Comparison of ENCODE assay signal across 9 cellular contexts in genomic region chr1:27557596-27558340, GRCh38. TPM values are rescaled to one million over a fixed set of nuclear protein-coding genes. Genes with fewer than 3 reads are reported as not detected.
A peak's percentile ranks its signal among the peaks of the same experiment; 100 is the strongest.
DNase-seq lines count a peak whose midpoint lies in the region; ATAC-seq, FAIRE-seq and TF ChIP-seq lines count a peak whose summit lies in the region.
"Had no signal": no experiment of that assay in that cellular context is flagged by ENCODE, and none has a peak within 500 bp of the region (broad histone marks: within the 10 kb centered on the region; RNA-seq: fewer than 3 reads in every experiment).

No MANE protein-coding gene starts in this region.

- H3K9me3 Mint-ChIP-seq in activated CD8-positive, alpha-beta memory T cell treated with anti-CD3 and anti-CD28 coated beads, Interleukin-2, amount 10 ng/mL, durations not matched to agents 7 days and 5 days (ENCODE audit: low read depth), result no peaks in the 10 kb centered on the region
- no peaks in the 10 kb centered on the region for H3K9me3 Mint-ChIP-seq in type B pancreatic cell
- H3K9me3 Mint-ChIP-seq: central memory CD8-positive, alpha-beta T cell had no signal

- H3K27ac Mint-ChIP-seq in activated CD8-positive, alpha-beta memory T cell treated with anti-CD3 and anti-CD28 coated beads, Interleukin-2, amount 10 ng/mL, durations not matched to agents 7 days and 5 days, result peak overlapping the region; percentile 30
- peak overlapping the region; percentile 98 for H3K27ac Mint-ChIP-seq in type B pancreatic cell

- peak overlapping the region; percentile 63 for H3K27ac ChIP-seq in mesodermal cell (ENCODE audit: low read depth, low read length, severe bottlenecking)

- peaks cover 27% of the 10 kb centered on the region for H3K4me1 Mint-ChIP-seq in activated CD8-positive, alpha-beta memory T cell treated with anti-CD3 and anti-CD28 coated beads, Interleukin-2, amount 10 ng/mL, durations not matched to agents 7 days and 5 days
- H3K4me1 Mint-ChIP-seq in type B pancreatic cell (ENCODE audit: unreplicated experiment), result peaks cover 61% of the 10 kb centered on the region

- TF ChIP-seq CTCF in bronchial epithelial cell (IDR thresholded peaks at IDR 0.05; ENCODE audit: insufficient read depth, low read length, severe bottlenecking) (no peak), type B pancreatic cell (conservative IDR thresholded peaks at IDR 0.05) (no peak)

- peaks cover 24% of the 10 kb centered on the region for H3K36me3 ChIP-seq in bronchial epithelial cell (ENCODE audit: control insufficient read depth, insufficient read depth, low read length)
- H3K36me3 ChIP-seq in mesodermal cell (ENCODE audit: control insufficient read depth, insufficient read depth, low read length), result peaks cover 46% of the 10 kb centered on the region

- H3K4me3 ChIP-seq in bronchial epithelial cell (ENCODE audit: low read depth, low read length) (no peak overlapping the region), mesodermal cell (ENCODE audit: extremely low read depth, insufficient read depth, low read length, poor library complexity, severe bottlenecking) (no peak overlapping the region)

- H3K36me3 Mint-ChIP-seq in activated CD8-positive, alpha-beta memory T cell treated with anti-CD3 and anti-CD28 coated beads, Interleukin-2, amount 10 ng/mL, durations not matched to agents 7 days and 5 days, result no peaks in the 10 kb centered on the region
- H3K36me3 Mint-ChIP-seq in type B pancreatic cell, result peaks cover 15% of the 10 kb centered on the region

- WGBS in mesodermal cell (ENCODE audit: insufficient coverage in 2 of 2), 2 experiments, result 67 to 80% methylated on average over 8 to 9 of the region's 11 CpGs

- ATAC-seq in activated CD8-positive, alpha-beta memory T cell treated with anti-CD3 and anti-CD28 coated beads, Interleukin-2, amount 10 ng/mL, durations not matched to agents 7 days and 5 days, result no peak
- no peak for ATAC-seq in GM19397 (IDR thresholded peaks at IDR 0.05; ENCODE audit: unreplicated experiment)

- peak; percentile 66 for FAIRE-seq in bronchial epithelial cell (lab: Jason Lieb, UNC)

- CTCF ChIA-PET in activated CD8-positive, alpha-beta memory T cell treated with anti-CD3 and anti-CD28 coated beads, Interleukin-2, amount 10 ng/mL, durations not matched to agents 7 days and 5 days (lab: Charles Lee), result interaction anchor here (0.7 to 8.9 kb wide), 23 partner anchors 10 to 261 kb away, joined by 3 to 126 read pairs (median 8); partner anchors contain the start of genes AHDC1, IFI6, STX12 and WASF2

- H3K27me3 ChIP-seq in bronchial epithelial cell (ENCODE audit: control insufficient read depth, insufficient read depth, low read length), result no peaks in the 10 kb centered on the region

- no peaks in the 10 kb centered on the region for H3K9me3 ChIP-seq in mesodermal cell (ENCODE audit: control insufficient read depth, low read length)

- H3K4me3 Mint-ChIP-seq in activated CD8-positive, alpha-beta memory T cell treated with anti-CD3 and anti-CD28 coated beads, Interleukin-2, amount 10 ng/mL, durations not matched to agents 7 days and 5 days, result no peak overlapping the region
- H3K4me3 Mint-ChIP-seq in type B pancreatic cell, result peak overlapping the region; percentile 78
- H3K4me3 Mint-ChIP-seq: central memory CD8-positive, alpha-beta T cell had no signal

- peaks cover 72% of the 10 kb centered on the region for H3K4me1 ChIP-seq in mesodermal cell (ENCODE audit: control insufficient read depth, insufficient read depth, low read length, poor library complexity, severe bottlenecking)

- no peak for DNase-seq in activated CD8-positive, alpha-beta memory T cell treated with anti-CD3 and anti-CD28 coated beads, Interleukin-2, amount 10 ng/mL, durations not matched to agents 7 days and 5 days
- no peak for DNase-seq in activated CD8-positive, alpha-beta memory T cell treated with anti-CD3 and anti-CD28 coated beads, Interleukin-2, amount 50 U/mL, for 4 hours
- DNase-seq in bronchial epithelial cell (ENCODE audit: low read depth) (peak; percentile 93), type B pancreatic cell (ENCODE audit: extremely low spot score, unreplicated experiment) (no peak), SIG-M5 treated with dmso at 0.1 percent for 504 hours (lab: John Stamatoyannopoulos, UW; ENCODE audit: unreplicated experiment) (no peak), DMS53 treated with DMSO at 0.1 percent for 48 hours (lab: John Stamatoyannopoulos, UW; ENCODE audit: unreplicated experiment) (no peak)

- no peaks in the 10 kb centered on the region for H3K27me3 Mint-ChIP-seq in activated CD8-positive, alpha-beta memory T cell treated with anti-CD3 and anti-CD28 coated beads, Interleukin-2, amount 10 ng/mL, durations not matched to agents 7 days and 5 days
- no peaks in the 10 kb centered on the region for H3K27me3 Mint-ChIP-seq in type B pancreatic cell
- H3K27me3 Mint-ChIP-seq: central memory CD8-positive, alpha-beta T cell had no signal

RNA-seq across cellular contexts. Expression of gene AHDC1, which starts 46.2 kb away (rescaled TPM):
- total RNA-seq in activated CD8-positive, alpha-beta memory T cell treated with anti-CD3 and anti-CD28 coated beads, Interleukin-2, amount 10 ng/mL, durations not matched to agents 7 days and 5 days, result 10 to 100 TPM; 15.8 to 18.5 TPM
- total RNA-seq in bronchial epithelial cell (5.0 and 14.6 TPM in 2 replicates), type B pancreatic cell (ENCODE audit: low replicate concordance) (49.3 and 61.0 TPM in 2 replicates)
- 44.6 TPM for polyA plus RNA-seq in mesodermal cell (2013, experiment 1 of 2)
- 35.0 TPM for polyA plus RNA-seq in mesodermal cell (2013, experiment 2 of 2)
